Comparison of ENCODE assay signal across 31 cellular contexts in the genomic region with DNA sequence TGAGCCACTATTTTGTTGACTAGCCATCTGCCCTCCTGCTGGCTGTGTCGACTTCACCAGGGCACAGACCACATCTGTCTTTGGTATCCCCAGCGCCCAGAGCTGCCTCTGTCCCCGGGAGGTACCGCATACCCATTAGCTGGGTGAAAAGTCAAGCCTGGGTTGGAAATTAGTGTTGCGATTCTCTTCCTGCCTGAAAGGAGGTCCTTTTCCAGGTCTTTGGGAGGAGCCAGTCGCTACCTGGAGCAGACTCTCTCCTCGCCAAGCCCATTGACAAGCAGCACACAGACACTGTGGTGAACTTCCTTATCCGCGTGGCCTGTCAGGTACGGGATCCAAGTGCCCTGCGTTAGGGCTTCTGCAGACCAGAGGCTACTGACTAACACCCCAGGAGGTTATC.
"Had no signal": no experiment of that assay in that cellular context is flagged by ENCODE, and none has a peak within 500 bp of the region (broad histone marks: within the 10 kb centered on the region; RNA-seq: fewer than 3 reads in every experiment).

No MANE protein-coding gene starts in this region.

- H3K9me3 Mint-ChIP-seq: activated CD4-positive, alpha-beta memory T cell treated with anti-CD3 and anti-CD28 coated beads, Interleukin-2, amount 10 ng/mL, durations not matched to agents 7 days and 5 days; activated naive CD4-positive, alpha-beta T cell treated with anti-CD3 and anti-CD28 coated beads, Interleukin-2, amount 10 ng/mL, durations not matched to agents 7 days and 5 days; activated naive CD8-positive, alpha-beta T cell treated with anti-CD3 and anti-CD28 coated beads for 36 hours had no signal

- H3K4me2 ChIP-seq: KMS-11 had no signal

- H3K4me3 Mint-ChIP-seq: activated CD4-positive, alpha-beta memory T cell treated with anti-CD3 and anti-CD28 coated beads, Interleukin-2, amount 10 ng/mL, durations not matched to agents 7 days and 5 days; activated CD8-positive, alpha-beta memory T cell treated with anti-CD3 and anti-CD28 coated beads, Interleukin-2, amount 10 ng/mL, durations not matched to agents 7 days and 5 days; activated naive CD4-positive, alpha-beta T cell treated with anti-CD3 and anti-CD28 coated beads, Interleukin-2, amount 10 ng/mL, durations not matched to agents 7 days and 5 days; activated naive CD8-positive, alpha-beta T cell treated with anti-CD3 and anti-CD28 coated beads for 36 hours had no signal

- DNase-seq: activated CD4-positive, alpha-beta memory T cell treated with anti-CD3 and anti-CD28 coated beads, Interleukin-2, amount 10 ng/mL, durations not matched to agents 7 days and 5 days; activated CD4-positive, alpha-beta T cell treated with anti-CD3 and anti-CD28 coated beads for 1 hour; activated CD4-positive, alpha-beta T cell treated with anti-CD3 and anti-CD28 coated beads for 48 hours; activated CD4-positive, CD25-positive, alpha-beta regulatory T cell; activated CD8-positive, alpha-beta memory T cell treated with anti-CD3 and anti-CD28 coated beads for 24 hours; activated CD8-positive, alpha-beta memory T cell treated with anti-CD3 and anti-CD28 coated beads, Interleukin-2, amount 10 ng/mL, durations not matched to agents 7 days and 5 days; activated CD8-positive, alpha-beta memory T cell treated with anti-CD3 and anti-CD28 coated beads, Interleukin-2, amount 50 U/mL, for 48 hours; activated effector memory CD4-positive, alpha-beta T cell treated with Interleukin-2 at 50 U/mL for 16 hours; activated naive CD4-positive, alpha-beta T cell treated with anti-CD3 and anti-CD28 coated beads, Interleukin-2, amount 10 ng/mL, durations not matched to agents 7 days and 5 days; activated naive CD8-positive, alpha-beta T cell treated with anti-CD3 and anti-CD28 coated beads for 36 hours; activated T-cell treated with anti-CD3 and anti-CD28 coated beads, Interleukin-2, amount 50 U/mL, for 48 hours; amniotic stem cell; aorta; brain microvascular endothelial cell; MM.1S; MV-4-11; NCI-H1092; NCI-H1417; NCI-H146; NCI-H187; NCI-H2029 treated with DMSO at 0.1 percent for 48 hours; NCI-H2171 treated with DMSO at 0.1 percent for 48 hours; NCI-H345; NCI-H524 treated with DMSO at 0.1 percent for 48 hours; SHP77 treated with DMSO at 0.1 percent for 48 hours; SW 1271; T-helper 1 cell; T-helper 2 cell; T-helper 9 cell had no signal

- H3K27me3 Mint-ChIP-seq: activated CD4-positive, alpha-beta memory T cell treated with anti-CD3 and anti-CD28 coated beads, Interleukin-2, amount 10 ng/mL, durations not matched to agents 7 days and 5 days; activated CD8-positive, alpha-beta memory T cell treated with anti-CD3 and anti-CD28 coated beads, Interleukin-2, amount 10 ng/mL, durations not matched to agents 7 days and 5 days; activated naive CD4-positive, alpha-beta T cell treated with anti-CD3 and anti-CD28 coated beads, Interleukin-2, amount 10 ng/mL, durations not matched to agents 7 days and 5 days; activated naive CD8-positive, alpha-beta T cell treated with anti-CD3 and anti-CD28 coated beads for 36 hours had no signal

- H3K27ac Mint-ChIP-seq: activated CD4-positive, alpha-beta memory T cell treated with anti-CD3 and anti-CD28 coated beads, Interleukin-2, amount 10 ng/mL, durations not matched to agents 7 days and 5 days; activated CD8-positive, alpha-beta memory T cell treated with anti-CD3 and anti-CD28 coated beads, Interleukin-2, amount 10 ng/mL, durations not matched to agents 7 days and 5 days; activated naive CD4-positive, alpha-beta T cell treated with anti-CD3 and anti-CD28 coated beads, Interleukin-2, amount 10 ng/mL, durations not matched to agents 7 days and 5 days had no signal

- H3K27me3 ChIP-seq: brain microvascular endothelial cell had no signal

- H3K27ac ChIP-seq: brain microvascular endothelial cell, KMS-11, VCaP had no signal

- H3K4me1 Mint-ChIP-seq: activated CD4-positive, alpha-beta memory T cell treated with anti-CD3 and anti-CD28 coated beads, Interleukin-2, amount 10 ng/mL, durations not matched to agents 7 days and 5 days; activated CD8-positive, alpha-beta memory T cell treated with anti-CD3 and anti-CD28 coated beads, Interleukin-2, amount 10 ng/mL, durations not matched to agents 7 days and 5 days; activated naive CD4-positive, alpha-beta T cell treated with anti-CD3 and anti-CD28 coated beads, Interleukin-2, amount 10 ng/mL, durations not matched to agents 7 days and 5 days; activated naive CD8-positive, alpha-beta T cell treated with anti-CD3 and anti-CD28 coated beads for 36 hours had no signal
